In genomic region chr1:230957580-230957989, GRCh38 we compare ENCODE assay signal across 14 cellular contexts. TPM values are rescaled to one million over a fixed set of nuclear protein-coding genes. Genes with fewer than 3 reads are reported as not detected.
DNase-seq lines count a peak whose midpoint lies in the region; ATAC-seq and TF ChIP-seq lines count a peak whose summit lies in the region.
"Had no signal": no experiment of that assay in that cellular context is flagged by ENCODE, and none has a peak within 500 bp of the region (broad histone marks: within the 10 kb centered on the region; RNA-seq: fewer than 3 reads in every experiment).

No MANE protein-coding gene starts in this region.

- peaks cover 0 to 43% of the 10 kb centered on the region in 2 donors for H3K36me3 ChIP-seq in left lung
- H3K36me3 ChIP-seq: SJCRH30, uterus had no signal

- H3K4me3 Mint-ChIP-seq in type B pancreatic cell: peak overlapping the region; percentile 55
- H3K4me3 Mint-ChIP-seq: nephron had no signal

- peak overlapping the region; percentile 81 for H3K27ac Mint-ChIP-seq in type B pancreatic cell
- H3K27ac Mint-ChIP-seq: nephron had no signal

- H3K27ac ChIP-seq in left lung: no peak overlapping the region
- H3K27ac ChIP-seq: SJCRH30, uterus had no signal

- DNase-seq in type B pancreatic cell (ENCODE audit: extremely low spot score, unreplicated experiment) (no peak), AG08395 (ENCODE audit: low spot score) (no peak), erythroblast (lab: John Stamatoyannopoulos, UW) (no peak), left lung (no peak)
- DNase-seq: activated effector memory CD4-positive, alpha-beta T cell treated with Interleukin-2 at 50 U/mL for 16 hours; NCI-H1105 treated with DMSO at 0.1 percent for 48 hours; NCI-H82; SJCRH30; uterus had no signal

- TF ChIP-seq CTCF in type B pancreatic cell (conservative IDR thresholded peaks at IDR 0.05) (no peak), left lung (IDR thresholded peaks at IDR 0.05) (no peak)

- no peak overlapping the region for H3K4me3 ChIP-seq in left lung
- H3K4me3 ChIP-seq: SJCRH30, uterus had no signal

- H3K4me1 ChIP-seq in left lung: no peaks in the 10 kb centered on the region
- H3K4me1 ChIP-seq: SJCRH30, uterus had no signal

- no peak for TF ChIP-seq POLR2A in erythroblast (IDR thresholded peaks at IDR 0.05; ENCODE audit: low read length)

- no peaks in the 10 kb centered on the region for H3K9me3 ChIP-seq in left lung
- H3K9me3 ChIP-seq: SJCRH30, uterus had no signal

- ATAC-seq in GM19035 (IDR thresholded peaks at IDR 0.05; ENCODE audit: unreplicated experiment) (peak; percentile 87), GM21825 (IDR thresholded peaks at IDR 0.05; ENCODE audit: unreplicated experiment) (peak; percentile 89), HG03354 (IDR thresholded peaks at IDR 0.05; ENCODE audit: poor library complexity, severe bottlenecking, unreplicated experiment) (peak; percentile 72), left lung (no peak)
- ATAC-seq: esophagus mucosa had no signal

- no peaks in the 10 kb centered on the region for H3K27me3 ChIP-seq in left lung
- H3K27me3 ChIP-seq: SJCRH30, uterus had no signal

- peaks cover 19% of the 10 kb centered on the region for H3K36me3 Mint-ChIP-seq in type B pancreatic cell

- H3K9me3 Mint-ChIP-seq in type B pancreatic cell: no peaks in the 10 kb centered on the region
- H3K9me3 Mint-ChIP-seq: nephron had no signal

- no peaks in the 10 kb centered on the region for H3K27me3 Mint-ChIP-seq in type B pancreatic cell

- H3K4me1 Mint-ChIP-seq in type B pancreatic cell (ENCODE audit: unreplicated experiment): no peaks in the 10 kb centered on the region
- H3K4me1 Mint-ChIP-seq: nephron had no signal

- intact Hi-C loops in left lung (cut with DNase I): no loop called here

RNA-seq across cellular contexts. Expression of gene TTC13, which starts 21.1 kb away (rescaled TPM):
- total RNA-seq in type B pancreatic cell (ENCODE audit: low replicate concordance) (14.6 and 20.6 TPM in 2 replicates), left lung (10 to 100 TPM; 15.2 to 24.3 TPM)

RNA-seq across cellular contexts. Expression of gene ARV1, which starts 21.3 kb away (rescaled TPM):
- total RNA-seq in type B pancreatic cell (ENCODE audit: low replicate concordance): 12.8 TPM in 2 replicates
- total RNA-seq in left lung: 10 to 100 TPM; 16.9 to 19.7 TPM
